ENCODE assay signal across 18 cellular contexts in genomic region chr5:410911-411517, GRCh38. TPM values are rescaled to one million over a fixed set of nuclear protein-coding genes. Genes with fewer than 3 reads are reported as not detected.
DNase-seq lines count a peak whose midpoint lies in the region; ATAC-seq and TF ChIP-seq lines count a peak whose summit lies in the region.
"Had no signal": no experiment of that assay in that cellular context is flagged by ENCODE, and none has a peak within 500 bp of the region (broad histone marks: within the 10 kb centered on the region; RNA-seq: fewer than 3 reads in every experiment).

No MANE protein-coding gene starts in this region.

- H3K79me2 ChIP-seq in DOHH2 (ENCODE audit: control insufficient read depth, low read length), result peaks cover 8% of the 10 kb centered on the region

- POLR2A ChIA-PET in activated CD4-positive, alpha-beta memory T cell treated with anti-CD3 and anti-CD28 coated beads, Interleukin-2, amount 10 ng/mL, durations not matched to agents 7 days and 5 days (lab: Charles Lee), result no interaction called here

- H3K4me1 ChIP-seq in DOHH2 (ENCODE audit: control insufficient read depth, low read length) (peaks cover 85% of the 10 kb centered on the region), right atrium auricular region (peaks cover 0 to 13% of the 10 kb centered on the region in 2 donors)
- H3K4me1 ChIP-seq: foreskin keratinocyte had no signal

- no peaks in the 10 kb centered on the region for H4K20me1 ChIP-seq in DOHH2 (ENCODE audit: control insufficient read depth, insufficient read depth, low read depth, low read length)

- H3K4me3 ChIP-seq in DOHH2 (ENCODE audit: low read length) (peak overlapping the region; percentile 30; the same call in 1 of the 2 replicates), NB4 (ENCODE audit: low read depth, low read length) (no peak overlapping the region), right atrium auricular region (no peak overlapping the region)
- H3K4me3 ChIP-seq: ovary, transverse colon had no signal

- TF ChIP-seq POLR2A in NB4 (IDR thresholded peaks at IDR 0.05; ENCODE audit: extremely low read depth, insufficient read length), result peak; percentile 15

- H3K27ac Mint-ChIP-seq in T-helper 17 cell, result no peak overlapping the region
- H3K27ac Mint-ChIP-seq in activated CD4-positive, alpha-beta memory T cell treated with anti-CD3 and anti-CD28 coated beads, Interleukin-2, amount 10 ng/mL, durations not matched to agents 7 days and 5 days, result no peak overlapping the region
- H3K27ac Mint-ChIP-seq: activated T-helper 1 cell treated with anti-CD3 and anti-CD28 coated beads, Interleukin-12 subunit alpha, Interleukin-12 subunit beta, Interleukin-2, Interleukin-4 antibody, amounts not matched to agents 30 ng/mL and 10 ng/mL and 1 ng/mL, durations not matched to agents 14 hours and 24 hours and 36 hours had no signal

- TF ChIP-seq CTCF in DOHH2 (IDR thresholded peaks at IDR 0.05; ENCODE audit: low read depth, low read length, poor library complexity, severe bottlenecking) (no peak), NB4 (IDR thresholded peaks at IDR 0.05; ENCODE audit: low read depth, low read length) (no peak), right atrium auricular region (IDR thresholded peaks at IDR 0.05) (no peak)

- peak overlapping the region; percentile 55 for H3K4me2 ChIP-seq in DOHH2 (ENCODE audit: low read length)

- CTCF ChIA-PET in activated CD4-positive, alpha-beta memory T cell treated with anti-CD3 and anti-CD28 coated beads, Interleukin-2, amount 10 ng/mL, durations not matched to agents 7 days and 5 days (lab: Charles Lee), result interaction anchor here (0.9 kb wide), 1 partner anchor 36 kb away, joined by 3 read pairs; no protein-coding TSS in a partner anchor

- ATAC-seq in T-helper 17 cell, result no peak
- ATAC-seq: foreskin keratinocyte; naive thymus-derived CD8-positive, alpha-beta T cell; sciatic nerve had no signal

- H3K4me3 Mint-ChIP-seq in T-helper 17 cell, result no peak overlapping the region
- H3K4me3 Mint-ChIP-seq in activated CD4-positive, alpha-beta memory T cell treated with anti-CD3 and anti-CD28 coated beads, Interleukin-2, amount 10 ng/mL, durations not matched to agents 7 days and 5 days, result no peak overlapping the region
- H3K4me3 Mint-ChIP-seq: activated T-helper 1 cell treated with anti-CD3 and anti-CD28 coated beads, Interleukin-12 subunit alpha, Interleukin-12 subunit beta, Interleukin-2, Interleukin-4 antibody, amounts not matched to agents 30 ng/mL and 10 ng/mL and 1 ng/mL, durations not matched to agents 14 hours and 24 hours and 36 hours; naive thymus-derived CD8-positive, alpha-beta T cell had no signal

- H3K36me3 Mint-ChIP-seq in T-helper 17 cell (ENCODE audit: low read depth), result no peaks in the 10 kb centered on the region
- H3K36me3 Mint-ChIP-seq in activated CD4-positive, alpha-beta memory T cell treated with anti-CD3 and anti-CD28 coated beads, Interleukin-2, amount 10 ng/mL, durations not matched to agents 7 days and 5 days (ENCODE audit: low read depth), result peaks cover 7% of the 10 kb centered on the region
- H3K36me3 Mint-ChIP-seq: naive thymus-derived CD8-positive, alpha-beta T cell had no signal

- peak overlapping the region; percentile 54 for H3K27ac ChIP-seq in DOHH2 (ENCODE audit: low read depth, low read length)
- no peak overlapping the region for H3K27ac ChIP-seq in right atrium auricular region
- H3K27ac ChIP-seq: foreskin keratinocyte, ovary, transverse colon, WERI-Rb-1 had no signal

- H3K9me2 ChIP-seq in DOHH2 (replicated peaks; ENCODE audit: control insufficient read depth, low read length), result no peaks in the 10 kb centered on the region

- H3K9me3 ChIP-seq in DOHH2 (ENCODE audit: control insufficient read depth, insufficient read depth, low read length) (no peaks in the 10 kb centered on the region), right atrium auricular region (no peaks in the 10 kb centered on the region), T-helper 17 cell (ENCODE audit: control insufficient read depth, low read length, poor library complexity, severe bottlenecking) (no peaks in the 10 kb centered on the region)
- H3K9me3 ChIP-seq: ovary, transverse colon had no signal

- DNase-seq in NB4 (ENCODE audit: low read depth) (peak; percentile 82), RKO (ENCODE audit: low spot score) (peak; percentile 28), dermis blood vessel endothelial cell (peak; percentile 17), right atrium auricular region (ENCODE audit: low spot score) (no peak), T-helper 17 cell (no peak)
- DNase-seq in activated CD4-positive, alpha-beta memory T cell treated with anti-CD3 and anti-CD28 coated beads, Interleukin-2, amount 10 ng/mL, durations not matched to agents 7 days and 5 days, result no peak
- DNase-seq: foreskin keratinocyte, Karpas-422, mesendoderm, NCI-H1436 treated with DMSO at 0.1 percent for 48 hours, NCI-H226, transverse colon, WERI-Rb-1 had no signal

- no peaks in the 10 kb centered on the region for H3K4me1 Mint-ChIP-seq in T-helper 17 cell
- H3K4me1 Mint-ChIP-seq in activated CD4-positive, alpha-beta memory T cell treated with anti-CD3 and anti-CD28 coated beads, Interleukin-2, amount 10 ng/mL, durations not matched to agents 7 days and 5 days, result peaks cover 22% of the 10 kb centered on the region

- peaks cover 33% of the 10 kb centered on the region for H3K27me3 Mint-ChIP-seq in T-helper 17 cell
- H3K27me3 Mint-ChIP-seq in activated CD4-positive, alpha-beta memory T cell treated with anti-CD3 and anti-CD28 coated beads, Interleukin-2, amount 10 ng/mL, durations not matched to agents 7 days and 5 days, result no peaks in the 10 kb centered on the region

- H3K36me3 ChIP-seq in DOHH2 (ENCODE audit: control insufficient read depth, low read length), result peaks cover 17% of the 10 kb centered on the region
- H3K36me3 ChIP-seq in right atrium auricular region, result no peaks in the 10 kb centered on the region
- H3K36me3 ChIP-seq: ovary, transverse colon, WERI-Rb-1 had no signal

- H3K27me3 ChIP-seq in DOHH2 (ENCODE audit: control insufficient read depth, low read length) (no peaks in the 10 kb centered on the region), right atrium auricular region (no peaks in the 10 kb centered on the region)
- H3K27me3 ChIP-seq: ovary had no signal

- no peaks in the 10 kb centered on the region for H3K9me3 Mint-ChIP-seq in activated CD4-positive, alpha-beta memory T cell treated with anti-CD3 and anti-CD28 coated beads, Interleukin-2, amount 10 ng/mL, durations not matched to agents 7 days and 5 days
- H3K9me3 Mint-ChIP-seq: activated T-helper 1 cell treated with anti-CD3 and anti-CD28 coated beads, Interleukin-12 subunit alpha, Interleukin-12 subunit beta, Interleukin-2, Interleukin-4 antibody, amounts not matched to agents 30 ng/mL and 10 ng/mL and 1 ng/mL, durations not matched to agents 14 hours and 24 hours and 36 hours; naive thymus-derived CD8-positive, alpha-beta T cell had no signal

- peaks cover 11% of the 10 kb centered on the region; the same call in 1 of the 2 replicates for H3F3A ChIP-seq in DOHH2 (ENCODE audit: control insufficient read depth, insufficient read depth)

RNA-seq across cellular contexts. Expression of gene EXOC3, which starts 32.0 kb away (rescaled TPM):
- total RNA-seq in dermis blood vessel endothelial cell (44.3 and 52.1 TPM in 2 replicates), right atrium auricular region (10 to 100 TPM; 34.7 to 40.7 TPM), T-helper 17 cell (10 to 100 TPM; 71.3 to 86.3 TPM)
- total RNA-seq in activated CD4-positive, alpha-beta memory T cell treated with anti-CD3 and anti-CD28 coated beads, Interleukin-2, amount 10 ng/mL, durations not matched to agents 7 days and 5 days, result 10 to 100 TPM; 67.7 to 68.8 TPM

Comparison
In these comparisons a context has a peak if more than half of its experiments do, and no peak if none do; other contexts are left out.
1. DNase-seq: peak in NB4 (single experiment), RKO (single experiment) and dermis blood vessel endothelial cell (single experiment); none in right atrium auricular region (single experiment), T-helper 17 cell (0 of 3) and activated CD4-positive, alpha-beta memory T cell treated with anti-CD3 and anti-CD28 coated beads, Interleukin-2, amount 10 ng/mL, durations not matched to agents 7 days and 5 days (single experiment).